ENCODE assay signal across 12 cellular contexts in the genomic region with DNA sequence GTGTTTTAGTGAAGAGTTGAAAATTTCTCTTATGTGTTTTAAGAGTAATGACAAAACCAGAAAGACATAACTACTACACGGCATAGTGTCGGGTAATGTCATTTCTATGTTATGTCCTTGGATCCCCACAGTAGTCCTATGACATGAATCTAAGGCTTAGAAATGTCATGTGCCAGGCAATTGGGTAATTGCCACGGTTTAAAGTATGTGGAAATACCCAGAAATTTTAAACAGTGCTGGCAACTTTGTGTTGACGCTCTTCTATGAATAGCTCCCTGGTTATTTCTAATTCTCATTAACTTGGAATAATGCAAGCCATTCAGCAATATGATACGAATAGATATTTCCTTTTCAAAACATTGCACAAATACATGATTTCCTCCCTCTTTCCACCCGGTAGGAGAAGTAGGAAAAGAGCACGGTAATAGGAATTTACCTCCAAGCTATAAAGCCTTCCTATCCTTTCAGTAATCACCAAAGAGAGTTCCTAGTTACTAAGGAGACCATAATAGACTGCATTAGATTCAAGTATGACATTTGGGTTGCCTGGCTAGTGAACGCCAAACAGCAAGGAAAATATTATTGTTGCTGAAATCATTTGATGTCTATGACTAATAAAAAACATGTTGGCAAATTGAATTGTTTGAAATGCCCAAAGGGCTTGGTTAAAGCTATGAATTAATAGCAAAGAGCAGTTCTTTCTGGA.
DNase-seq lines count a peak whose midpoint lies in the region; ATAC-seq, FAIRE-seq and TF ChIP-seq lines count a peak whose summit lies in the region.
"Had no signal": no experiment of that assay in that cellular context is flagged by ENCODE, and none has a peak within 500 bp of the region (broad histone marks: within the 10 kb centered on the region; RNA-seq: fewer than 3 reads in every experiment).

No MANE protein-coding gene starts in this region.

- FAIRE-seq in GM12892 (lab: Jason Lieb, UNC) = peak; percentile 46

- H3K4me2 ChIP-seq in skeletal muscle satellite cell (ENCODE audit: low read length) = peak overlapping the region; percentile 54

- TF ChIP-seq CTCF in foreskin keratinocyte (conservative IDR thresholded peaks at IDR 0.05) = no peak

- H3K27ac ChIP-seq in foreskin keratinocyte = no peak overlapping the region
- H3K27ac ChIP-seq: colonic mucosa had no signal

- ATAC-seq in foreskin keratinocyte = peak; percentile 81

- H3K36me3 ChIP-seq in skeletal muscle satellite cell (ENCODE audit: insufficient read depth, low read length) = no peaks in the 10 kb centered on the region
- H3K36me3 ChIP-seq: colonic mucosa had no signal

- peaks cover 5% of the 10 kb centered on the region for H3K4me1 ChIP-seq in foreskin keratinocyte
- H3K4me1 ChIP-seq in skeletal muscle satellite cell (ENCODE audit: control insufficient read depth, insufficient read depth, low read length) = peaks cover 25% of the 10 kb centered on the region

- H3K27me3 ChIP-seq in foreskin keratinocyte (no peaks in the 10 kb centered on the region), skeletal muscle satellite cell (ENCODE audit: control insufficient read depth, insufficient read depth, low read length) (no peaks in the 10 kb centered on the region)
- H3K27me3 ChIP-seq: colonic mucosa had no signal

- no peaks in the 10 kb centered on the region for H3K9me3 ChIP-seq in skeletal muscle satellite cell (replicated peaks; ENCODE audit: low read length)
- H3K9me3 ChIP-seq: colonic mucosa had no signal

- H3K4me3 ChIP-seq in skeletal muscle satellite cell (ENCODE audit: low read length) = no peak overlapping the region
- H3K4me3 ChIP-seq: colonic mucosa had no signal

- DNase-seq in GM12892 (ENCODE audit: insufficient read length) (no peak), astrocyte of the hippocampus (ENCODE audit: low read depth, low spot score) (peak; percentile 19), foreskin keratinocyte (peak; percentile 64 to 86), NCI-H510A (lab: John Stamatoyannopoulos, UW) (no peak), NCI-H1417 treated with DMSO at 0.1 percent for 48 hours (lab: John Stamatoyannopoulos, UW) (no peak), DMS79 (lab: John Stamatoyannopoulos, UW) (no peak), NOMO-1 (lab: John Stamatoyannopoulos, UW; ENCODE audit: unreplicated experiment in 2 of 2) (no peak)
- DNase-seq: activated CD4-positive, alpha-beta T cell treated with anti-CD3 and anti-CD28 coated beads, Interleukin-2, amount 50 U/mL, for 1 hour; activated gamma-delta T cell treated with Interleukin-2 at 50 U/mL for 16 hours; NCI-H1436 treated with DMSO at 0.1 percent for 48 hours had no signal

- TF ChIP-seq POLR2A in GM12892 (IDR thresholded peaks at IDR 0.05; ENCODE audit: low read depth, low read length) = no peak

- H3K9ac ChIP-seq in skeletal muscle satellite cell (ENCODE audit: low read depth, low read length) = no peak overlapping the region

Comparison
In these comparisons a context has a peak if more than half of its experiments do, and no peak if none do; other contexts are left out.
1. DNase-seq: peak in astrocyte of the hippocampus (single experiment) and foreskin keratinocyte (2 of 2); none in GM12892 (single experiment), NCI-H510A (single experiment), NCI-H1417 treated with DMSO at 0.1 percent for 48 hours (single experiment), DMS79 (single experiment) and NOMO-1 (0 of 2).